8 cellular contexts compared by ENCODE assay signal in genomic region chr17:18362509-18363020, GRCh38. TPM values are rescaled to one million over a fixed set of nuclear protein-coding genes. Genes with fewer than 3 reads are reported as not detected.
DNase-seq lines count a peak whose midpoint lies in the region; ATAC-seq and TF ChIP-seq lines count a peak whose summit lies in the region.

No MANE protein-coding gene starts in this region.

- H3K9me3 ChIP-seq in HUES64 (ENCODE audit: insufficient read depth, low read depth, low read length) = no peaks in the 10 kb centered on the region
- H3K9me3 ChIP-seq in gastroesophageal sphincter = no peaks in the 10 kb centered on the region
- H3K9me3 ChIP-seq in neural cell (ENCODE audit: low read length) = no peaks in the 10 kb centered on the region

- no peak for TF ChIP-seq RAD21 in neural cell (conservative IDR thresholded peaks at IDR 0.05)

- peak overlapping the region; percentile 78 for H3K4me3 Mint-ChIP-seq in activated T-helper 17 cell treated with anti-CD3 and anti-CD28 coated beads, Interleukin-2, amount 50 U/mL, for 72 hours

- H3K79me2 ChIP-seq in neural cell (replicated peaks; ENCODE audit: insufficient read depth, low read length) = no peaks in the 10 kb centered on the region

- no peaks in the 10 kb centered on the region for H3K9me2 ChIP-seq in neural cell (ENCODE audit: insufficient read depth, low read length)

- no peaks in the 10 kb centered on the region for H3K27me3 Mint-ChIP-seq in activated T-helper 17 cell treated with anti-CD3 and anti-CD28 coated beads, Interleukin-2, amount 50 U/mL, for 72 hours

- H3K36me3 ChIP-seq in HUES64 (ENCODE audit: insufficient read depth, low read length) = peaks cover 19% of the 10 kb centered on the region; the same call in 1 of the 2 replicates
- H3K36me3 ChIP-seq in gastroesophageal sphincter = peaks cover 0 to 27% of the 10 kb centered on the region in 2 donors
- no peaks in the 10 kb centered on the region for H3K36me3 ChIP-seq in neural cell (ENCODE audit: insufficient read depth, low read length)

- WGBS in HUES64 = 16% methylated on average over 19 of the region's 19 CpGs
- WGBS in gastroesophageal sphincter (ENCODE audit: low coverage in 1 of 2), 2 donors = 15 to 20% methylated on average over 1 to 9 of the region's 19 CpGs

- H3K4me1 ChIP-seq in HUES64 (ENCODE audit: insufficient read depth, low read length) = 0 out of 2 replicates have a peak, but pooled peaks cover 4% of the 10 kb centered on the region
- peaks cover 0 to 27% (median 4%) of the 10 kb centered on the region in 3 donors for H3K4me1 ChIP-seq in gastroesophageal sphincter

- H3K27ac Mint-ChIP-seq in activated T-helper 17 cell treated with anti-CD3 and anti-CD28 coated beads, Interleukin-2, amount 50 U/mL, for 72 hours = peak overlapping the region; percentile 59

- H3K4me2 ChIP-seq in neural cell (ENCODE audit: low read length) = peak overlapping the region; percentile 65

- DNase-seq in EL = peak; percentile 55

- H3K9ac ChIP-seq in HUES64 (ENCODE audit: low read depth, low read length) (peak overlapping the region; percentile 83), neural cell (ENCODE audit: low read length) (peak overlapping the region; percentile 62)

- no peak overlapping the region for H3K27ac ChIP-seq in HUES64 (ENCODE audit: low read depth, low read length)
- peak overlapping the region; percentile 54 to 90 (median 84) for H3K27ac ChIP-seq in gastroesophageal sphincter
- no peak overlapping the region for H3K27ac ChIP-seq in neural cell (ENCODE audit: low read length)

- H3K4me1 Mint-ChIP-seq in activated T-helper 17 cell treated with anti-CD3 and anti-CD28 coated beads, Interleukin-2, amount 50 U/mL, for 72 hours = no peaks in the 10 kb centered on the region

- TF ChIP-seq EP300 in gastroesophageal sphincter (IDR thresholded peaks at IDR 0.05) (no peak), neural cell (conservative IDR thresholded peaks at IDR 0.05; ENCODE audit: poor library complexity, severe bottlenecking) (no peak)

- peaks cover 14% of the 10 kb centered on the region for H3K36me3 Mint-ChIP-seq in activated T-helper 17 cell treated with anti-CD3 and anti-CD28 coated beads, Interleukin-2, amount 50 U/mL, for 72 hours (ENCODE audit: low read depth)

- TF ChIP-seq CTCF in gastroesophageal sphincter (IDR thresholded peaks at IDR 0.05) = no peak
- no peak for TF ChIP-seq CTCF in neural cell (IDR thresholded peaks at IDR 0.05; ENCODE audit: poor library complexity, severe bottlenecking)

- ATAC-seq in activated T-helper 17 cell treated with anti-CD3 and anti-CD28 coated beads, Interleukin-2, amount 50 U/mL, for 72 hours (replicated peaks) = no peak
- ATAC-seq in gastroesophageal sphincter (peak; percentile 17), HG02588 (IDR thresholded peaks at IDR 0.05; ENCODE audit: unreplicated experiment) (no peak), GM21381 (IDR thresholded peaks at IDR 0.05; ENCODE audit: unreplicated experiment) (no peak), HG02642 (IDR thresholded peaks at IDR 0.05; ENCODE audit: poor library complexity, unreplicated experiment) (no peak)

- H3K9me3 Mint-ChIP-seq in activated T-helper 17 cell treated with anti-CD3 and anti-CD28 coated beads, Interleukin-2, amount 50 U/mL, for 72 hours = no peaks in the 10 kb centered on the region

- TF ChIP-seq POLR2A in gastroesophageal sphincter (IDR thresholded peaks at IDR 0.05) = no peak

- H2AFZ ChIP-seq in neural cell (ENCODE audit: low read depth, low read length) = peak overlapping the region; percentile 85

- peak overlapping the region; percentile 80 for H3K4me3 ChIP-seq in HUES64 (ENCODE audit: low read length)
- H3K4me3 ChIP-seq in gastroesophageal sphincter = peak overlapping the region; percentile 90 to 93
- H3K4me3 ChIP-seq in neural cell (ENCODE audit: low read length) = peak overlapping the region; percentile 96

- H3F3A ChIP-seq in neural cell (ENCODE audit: insufficient read depth, low read length, poor library complexity, severe bottlenecking) = no peaks in the 10 kb centered on the region

- H3K27me3 ChIP-seq in HUES64 (ENCODE audit: insufficient read depth, low read length) (no peaks in the 10 kb centered on the region), gastroesophageal sphincter (no peaks in the 10 kb centered on the region), neural cell (ENCODE audit: insufficient read depth, low read depth, low read length) (no peaks in the 10 kb centered on the region)

- H4K20me1 ChIP-seq in neural cell (ENCODE audit: insufficient read depth) = no peaks in the 10 kb centered on the region

TF ChIP-seq in neural cell, 6 proteins besides CTCF, POLR2A, EP300 and RAD21:
- TF ChIP-seq SMC3 (conservative IDR thresholded peaks at IDR 0.05; ENCODE audit: poor library complexity) (no peak), EZH2 (IDR thresholded peaks at IDR 0.05; ENCODE audit: borderline replicate concordance, insufficient read depth, low read length, poor library complexity, severe bottlenecking) (no peak), MXI1 (conservative IDR thresholded peaks at IDR 0.05; ENCODE audit: poor library complexity, severe bottlenecking) (no peak), POLR2AphosphoS5 (IDR thresholded peaks at IDR 0.05) (no peak), TAF1 (IDR thresholded peaks at IDR 0.05; ENCODE audit: low read depth) (no peak)
- TF ChIP-seq, protein P1, sequence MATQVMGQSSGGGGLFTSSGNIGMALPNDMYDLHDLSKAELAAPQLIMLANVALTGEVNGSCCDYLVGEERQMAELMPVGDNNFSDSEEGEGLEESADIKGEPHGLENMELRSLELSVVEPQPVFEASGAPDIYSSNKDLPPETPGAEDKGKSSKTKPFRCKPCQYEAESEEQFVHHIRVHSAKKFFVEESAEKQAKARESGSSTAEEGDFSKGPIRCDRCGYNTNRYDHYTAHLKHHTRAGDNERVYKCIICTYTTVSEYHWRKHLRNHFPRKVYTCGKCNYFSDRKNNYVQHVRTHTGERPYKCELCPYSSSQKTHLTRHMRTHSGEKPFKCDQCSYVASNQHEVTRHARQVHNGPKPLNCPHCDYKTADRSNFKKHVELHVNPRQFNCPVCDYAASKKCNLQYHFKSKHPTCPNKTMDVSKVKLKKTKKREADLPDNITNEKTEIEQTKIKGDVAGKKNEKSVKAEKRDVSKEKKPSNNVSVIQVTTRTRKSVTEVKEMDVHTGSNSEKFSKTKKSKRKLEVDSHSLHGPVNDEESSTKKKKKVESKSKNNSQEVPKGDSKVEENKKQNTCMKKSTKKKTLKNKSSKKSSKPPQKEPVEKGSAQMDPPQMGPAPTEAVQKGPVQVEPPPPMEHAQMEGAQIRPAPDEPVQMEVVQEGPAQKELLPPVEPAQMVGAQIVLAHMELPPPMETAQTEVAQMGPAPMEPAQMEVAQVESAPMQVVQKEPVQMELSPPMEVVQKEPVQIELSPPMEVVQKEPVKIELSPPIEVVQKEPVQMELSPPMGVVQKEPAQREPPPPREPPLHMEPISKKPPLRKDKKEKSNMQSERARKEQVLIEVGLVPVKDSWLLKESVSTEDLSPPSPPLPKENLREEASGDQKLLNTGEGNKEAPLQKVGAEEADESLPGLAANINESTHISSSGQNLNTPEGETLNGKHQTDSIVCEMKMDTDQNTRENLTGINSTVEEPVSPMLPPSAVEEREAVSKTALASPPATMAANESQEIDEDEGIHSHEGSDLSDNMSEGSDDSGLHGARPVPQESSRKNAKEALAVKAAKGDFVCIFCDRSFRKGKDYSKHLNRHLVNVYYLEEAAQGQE (IDR thresholded peaks at IDR 0.05; ENCODE audit: borderline replicate concordance) = no peak

RNA-seq across cellular contexts. Expression of gene SHMT1, which starts 0.8 kb away (rescaled TPM):
- 32.5 TPM for polyA plus RNA-seq in HUES64 (2013, experiment 1 of 2)
- 36.1 TPM for polyA plus RNA-seq in HUES64 (2013, experiment 2 of 2)
- total RNA-seq in activated T-helper 17 cell treated with anti-CD3 and anti-CD28 coated beads, Interleukin-2, amount 50 U/mL, for 72 hours = 10 to 100 TPM; 47.0 to 85.6 TPM
- total RNA-seq in gastroesophageal sphincter = 10 to 100 TPM; 16.3 to 30.3 (median 21.1) TPM
- 4.5 and 5.8 TPM in 2 replicates for polyA plus RNA-seq in neural cell
- 3.4 and 5.1 TPM in 2 replicates for polyA minus RNA-seq in neural cell

RNA-seq across cellular contexts. Expression of gene EVPLL, which starts 15.0 kb away (rescaled TPM):
- not detected for polyA plus RNA-seq in HUES64 (2013, experiment 1 of 2)
- not detected for polyA plus RNA-seq in HUES64 (2013, experiment 2 of 2)
- total RNA-seq in activated T-helper 17 cell treated with anti-CD3 and anti-CD28 coated beads, Interleukin-2, amount 50 U/mL, for 72 hours = not detected
- total RNA-seq in gastroesophageal sphincter = not detected
- not detected in 2 replicates for polyA plus RNA-seq in neural cell
- not detected in 2 replicates for polyA minus RNA-seq in neural cell

RNA-seq across cellular contexts. Expression of gene SMCR8, which starts 47.5 kb away (rescaled TPM):
- polyA plus RNA-seq in HUES64 (2013, experiment 1 of 2) = 11.6 TPM
- 11.7 TPM for polyA plus RNA-seq in HUES64 (2013, experiment 2 of 2)
- 10 to 100 TPM; 21.7 to 25.5 TPM for total RNA-seq in activated T-helper 17 cell treated with anti-CD3 and anti-CD28 coated beads, Interleukin-2, amount 50 U/mL, for 72 hours
- 10 to 100 TPM; 14.0 to 20.0 (median 14.9) TPM for total RNA-seq in gastroesophageal sphincter
- polyA plus RNA-seq in neural cell = 4.3 and 6.9 TPM in 2 replicates
- 19.4 and 23.4 TPM in 2 replicates for polyA minus RNA-seq in neural cell

RNA-seq across cellular contexts. Expression of gene TOP3A, which starts 47.8 kb away (rescaled TPM):
- 30.4 TPM for polyA plus RNA-seq in HUES64 (2013, experiment 1 of 2)
- 24.3 TPM for polyA plus RNA-seq in HUES64 (2013, experiment 2 of 2)
- total RNA-seq in activated T-helper 17 cell treated with anti-CD3 and anti-CD28 coated beads, Interleukin-2, amount 50 U/mL, for 72 hours = 10 to 100 TPM; 69.7 to 81.6 TPM
- total RNA-seq in gastroesophageal sphincter = 10 to 100 TPM; 19.6 to 49.7 (median 26.8) TPM
- 22.9 and 31.9 TPM in 2 replicates for polyA plus RNA-seq in neural cell
- polyA minus RNA-seq in neural cell = 58.4 and 68.2 TPM in 2 replicates

Comparison
In these comparisons a context has a peak if more than half of its experiments do, and no peak if none do; other contexts are left out.
1. H3K27ac ChIP-seq: peak in gastroesophageal sphincter (4 of 4); none in HUES64 (single experiment) and neural cell (single experiment).
2. Peak in every context shown above with its lines, with median percentiles within 50 percentile points of each other: H3K4me3 ChIP-seq.